25 cellular contexts compared by ENCODE assay signal in the genomic region with DNA sequence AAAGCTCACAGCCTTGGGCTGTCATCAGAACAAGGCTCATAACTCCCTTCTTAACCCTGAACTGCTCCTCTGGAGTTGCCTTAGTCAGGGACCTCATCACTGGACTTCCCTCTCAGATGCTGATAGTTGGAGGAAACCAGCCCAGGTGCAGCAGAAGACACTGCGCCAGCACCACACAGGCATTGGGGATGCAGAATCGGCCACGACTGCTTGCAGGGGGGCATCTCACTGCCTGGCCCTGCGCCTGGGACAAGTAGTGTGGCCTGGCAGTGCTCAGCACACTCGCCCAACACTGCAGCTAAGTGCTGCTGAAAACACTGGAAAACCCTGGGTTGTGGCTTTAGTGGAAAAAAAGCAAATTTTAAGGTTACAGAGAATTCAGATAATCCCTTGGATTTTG.
DNase-seq lines count a peak whose midpoint lies in the region; ATAC-seq and FAIRE-seq lines count a peak whose summit lies in the region.
"Had no signal": no experiment of that assay in that cellular context is flagged by ENCODE, and none has a peak within 500 bp of the region (broad histone marks: within the 10 kb centered on the region; RNA-seq: fewer than 3 reads in every experiment).

No MANE protein-coding gene starts in this region.

- H3K27ac Mint-ChIP-seq in activated naive CD4-positive, alpha-beta T cell treated with anti-CD3 and anti-CD28 coated beads, Interleukin-2, amount 50 U/mL, for 72 hours = peak overlapping the region; percentile 67 to 79
- H3K27ac Mint-ChIP-seq in activated naive CD8-positive, alpha-beta T cell treated with anti-CD3 and anti-CD28 coated beads for 36 hours = peak overlapping the region; percentile 4
- H3K27ac Mint-ChIP-seq in memory B cell = peak overlapping the region; percentile 65
- H3K27ac Mint-ChIP-seq: dendritic cell treated with granulocyte-macrophage colony-stimulating factor and Interleukin-4, amounts not matched to agents 40 ng/mL and 50 ng/mL, for 4 days had no signal

- peak; percentile 56 for FAIRE-seq in urothelium cell line (lab: Jason Lieb, UNC)
- FAIRE-seq: GM19239 had no signal

- no peak for DNase-seq in activated naive CD4-positive, alpha-beta T cell treated with anti-CD3 and anti-CD28 coated beads, Interleukin-2, amount 50 U/mL, for 72 hours (ENCODE audit: low spot score in 2 of 2)
- DNase-seq in activated naive CD4-positive, alpha-beta T cell treated with anti-CD3 and anti-CD28 coated beads, Interleukin-2, amount 50 U/mL, for 16 hours = no peak
- DNase-seq in activated naive CD8-positive, alpha-beta T cell treated with anti-CD3 and anti-CD28 coated beads for 36 hours = no peak
- DNase-seq in memory B cell (ENCODE audit: low spot score in 2 of 2) (no peak), urothelium cell line (ENCODE audit: low spot score) (no peak), cortex of kidney (lab: John Stamatoyannopoulos, UW) (no peak), DMS114 treated with DMSO at 0.1 percent for 48 hours (lab: John Stamatoyannopoulos, UW; ENCODE audit: unreplicated experiment) (no peak), T-helper 9 cell (no peak)
- DNase-seq: activated CD4-positive, alpha-beta T cell treated with anti-CD3 and anti-CD28 coated beads, Interleukin-2, amount 50 U/mL, for 4 hours; activated CD4-positive, CD25-positive, alpha-beta regulatory T cell; activated naive CD4-positive, alpha-beta T cell; anterior cingulate cortex; Calu3; DND-41; IMR-90; left lung; naive B cell; NCI-H1930; nucleus accumbens; psoas muscle; SIG-M5; stimulated activated CD4-positive, alpha-beta T cell treated with anti-CD3 and anti-CD28 coated beads, Interleukin-15, amount 100 ng/mL, for 24 hours had no signal

- peaks cover 74% of the 10 kb centered on the region for H3K4me1 Mint-ChIP-seq in activated naive CD8-positive, alpha-beta T cell treated with anti-CD3 and anti-CD28 coated beads for 36 hours
- peaks cover 26% of the 10 kb centered on the region for H3K4me1 Mint-ChIP-seq in memory B cell

- H3K9me3 Mint-ChIP-seq in activated naive CD4-positive, alpha-beta T cell treated with anti-CD3 and anti-CD28 coated beads, Interleukin-2, amount 50 U/mL, for 72 hours = no peaks in the 10 kb centered on the region
- peaks cover 10% of the 10 kb centered on the region for H3K9me3 Mint-ChIP-seq in activated naive CD8-positive, alpha-beta T cell treated with anti-CD3 and anti-CD28 coated beads for 36 hours
- H3K9me3 Mint-ChIP-seq in memory B cell = no peaks in the 10 kb centered on the region
- H3K9me3 Mint-ChIP-seq: dendritic cell treated with granulocyte-macrophage colony-stimulating factor and Interleukin-4, amounts not matched to agents 40 ng/mL and 50 ng/mL, for 4 days; naive B cell had no signal

- H3K27me3 Mint-ChIP-seq in activated naive CD8-positive, alpha-beta T cell treated with anti-CD3 and anti-CD28 coated beads for 36 hours = no peaks in the 10 kb centered on the region
- no peaks in the 10 kb centered on the region for H3K27me3 Mint-ChIP-seq in memory B cell
- H3K27me3 Mint-ChIP-seq: dendritic cell treated with granulocyte-macrophage colony-stimulating factor and Interleukin-4, amounts not matched to agents 40 ng/mL and 50 ng/mL, for 4 days; naive B cell; stimulated activated naive CD8-positive, alpha-beta T cell treated with anti-CD3 and anti-CD28 coated beads, Interleukin-15, Interleukin-2, amounts not matched to agents 100 ng/mL and 50 ng/mL, for 24 hours had no signal

- no peak overlapping the region for H3K4me3 Mint-ChIP-seq in activated naive CD8-positive, alpha-beta T cell treated with anti-CD3 and anti-CD28 coated beads for 36 hours
- H3K4me3 Mint-ChIP-seq in memory B cell = no peak overlapping the region
- H3K4me3 Mint-ChIP-seq: dendritic cell treated with granulocyte-macrophage colony-stimulating factor and Interleukin-4, amounts not matched to agents 40 ng/mL and 50 ng/mL, for 4 days; stimulated activated naive CD8-positive, alpha-beta T cell treated with anti-CD3 and anti-CD28 coated beads, Interleukin-15, Interleukin-2, amounts not matched to agents 100 ng/mL and 50 ng/mL, for 24 hours had no signal

- ATAC-seq in activated naive CD4-positive, alpha-beta T cell treated with anti-CD3 and anti-CD28 coated beads, Interleukin-2, amount 50 U/mL, for 72 hours = no peak
- ATAC-seq in memory B cell (ENCODE audit: low read depth) = no peak

- peaks cover 24 to 49% of the 10 kb centered on the region in 2 donors for H3K36me3 Mint-ChIP-seq in activated naive CD4-positive, alpha-beta T cell treated with anti-CD3 and anti-CD28 coated beads, Interleukin-2, amount 50 U/mL, for 72 hours
- peaks cover 66% of the 10 kb centered on the region for H3K36me3 Mint-ChIP-seq in activated naive CD8-positive, alpha-beta T cell treated with anti-CD3 and anti-CD28 coated beads for 36 hours
- peaks cover 14% of the 10 kb centered on the region for H3K36me3 Mint-ChIP-seq in memory B cell

Comparison
In these comparisons a context has a peak if more than half of its experiments do, and no peak if none do; other contexts are left out.
1. H3K27ac Mint-ChIP-seq: peak in every context shown above with its lines; median percentile 73 in activated naive CD4-positive, alpha-beta T cell treated with anti-CD3 and anti-CD28 coated beads, Interleukin-2, amount 50 U/mL, for 72 hours; 65 in memory B cell; 4 in activated naive CD8-positive, alpha-beta T cell treated with anti-CD3 and anti-CD28 coated beads for 36 hours.